Comparison of ENCODE assay signal across 3 cellular contexts in the genomic region with DNA sequence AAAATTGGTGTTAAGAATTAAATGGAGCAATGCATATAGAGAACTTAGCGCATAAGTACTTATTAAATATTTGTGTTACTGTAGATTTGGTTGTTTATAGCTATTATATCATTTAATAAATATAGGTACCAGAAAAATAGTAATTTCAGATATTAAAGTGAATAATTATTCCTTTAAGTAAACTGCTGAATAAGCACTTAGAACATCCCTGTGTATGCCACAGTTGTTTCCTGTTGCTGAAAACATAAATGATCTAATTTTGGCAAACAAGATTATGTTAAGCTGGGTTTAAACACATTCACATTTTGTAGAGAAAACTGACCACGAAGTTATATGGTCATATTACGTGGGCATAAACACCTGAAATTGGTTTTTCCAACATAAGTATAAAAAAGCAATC.
TF ChIP-seq lines count a peak whose summit lies in the region.

No MANE protein-coding gene starts in this region.

TF ChIP-seq in HepG2, 621 proteins besides CTCF, POLR2A, EP300 and RAD21:
- TF ChIP-seq MAFF (IDR thresholded peaks at IDR 0.05; ENCODE audit: low read depth, low read length) (peak; percentile 89), ZNF446 (CRISPR knock-in tag; IDR thresholded peaks at IDR 0.05) (no peak), MAFK (conservative IDR thresholded peaks at IDR 0.05 in 1 of 2, IDR thresholded peaks at IDR 0.05 in 1 of 2; ENCODE audit: low read length in 2 of 2) (peak; percentile 84 to 93)

TF ChIP-seq in IMR-90, 13 proteins besides CTCF, POLR2A, EP300 and RAD21:
- TF ChIP-seq MXI1 (IDR thresholded peaks at IDR 0.05; ENCODE audit: borderline replicate concordance, low read depth, low read length) (no peak), NFE2L2 (IDR thresholded peaks at IDR 0.05; ENCODE audit: low read depth, low read length) (no peak), CEBPB (IDR thresholded peaks at IDR 0.05; ENCODE audit: low read depth, low read length) (no peak), MAFK (IDR thresholded peaks at IDR 0.05; ENCODE audit: low read depth, low read length) (peak; percentile 84), CHD1 (IDR thresholded peaks at IDR 0.05; ENCODE audit: low read depth, low read length) (no peak), RFX5 (IDR thresholded peaks at IDR 0.05; ENCODE audit: low read depth, low read length) (no peak)

TF ChIP-seq in K562, 482 proteins besides CTCF, POLR2A, EP300 and RAD21:
- TF ChIP-seq SMAD4 (CRISPR knock-in tag; conservative IDR thresholded peaks at IDR 0.05) (no peak), ARHGAP35 (IDR thresholded peaks at IDR 0.05; ENCODE audit: partially characterized antibody) (no peak), ZNF431 (CRISPR knock-in tag; IDR thresholded peaks at IDR 0.05) (no peak), MCM3 (IDR thresholded peaks at IDR 0.05) (no peak), TSC22D4 (tag; IDR thresholded peaks at IDR 0.05) (no peak), C11orf30 (IDR thresholded peaks at IDR 0.05; ENCODE audit: low read depth) (peak; percentile 74), EP400 (IDR thresholded peaks at IDR 0.05) (no peak), MAFG (tag; conservative IDR thresholded peaks at IDR 0.05) (peak; percentile 66; the same call in 1 of the 2 replicates), TCF7L2 (IDR thresholded peaks at IDR 0.05; ENCODE audit: low read depth, low read length) (no peak), MAFK (IDR thresholded peaks at IDR 0.05; ENCODE audit: low read length) (peak; percentile 74), FOS (IDR thresholded peaks at IDR 0.05; ENCODE audit: extremely low read depth, insufficient read length) (no peak), ZNF384 (IDR thresholded peaks at IDR 0.05; ENCODE audit: low read depth, low read length) (no peak), SMARCA4 (IDR thresholded peaks at IDR 0.05) (no peak), ZNF311 (CRISPR knock-in tag; IDR thresholded peaks at IDR 0.05) (no peak), TFAM (CRISPR knock-in tag; conservative IDR thresholded peaks at IDR 0.05) (no peak), ZNF316 (IDR thresholded peaks at IDR 0.05) (peak; percentile 82), SRSF7 (optimal IDR thresholded peaks at IDR 0.05; ENCODE audit: low read depth, low read length) (no peak), U2AF2 (optimal IDR thresholded peaks at IDR 0.05; ENCODE audit: low read depth, low read length) (no peak), ZBED1 (IDR thresholded peaks at IDR 0.05) (no peak), EWSR1 (IDR thresholded peaks at IDR 0.05; ENCODE audit: borderline replicate concordance, low read depth, partially characterized antibody) (no peak), NONO (IDR thresholded peaks at IDR 0.05; ENCODE audit: low read depth in 2 of 2, low read length in 1 of 2) (no peak), DMBX1 (CRISPR knock-in tag; IDR thresholded peaks at IDR 0.05; ENCODE audit: borderline replicate concordance) (no peak), GATAD2A (IDR thresholded peaks at IDR 0.05) (no peak), CHD4 (IDR thresholded peaks at IDR 0.05; ENCODE audit: insufficient read depth, insufficient replicate concordance, low read depth, low read length, poor library complexity, severe bottlenecking) (no peak), ZNF12 (CRISPR knock-in tag; IDR thresholded peaks at IDR 0.05) (no peak), MAFF (IDR thresholded peaks at IDR 0.05; ENCODE audit: low read length) (peak; percentile 72)
- TF ChIP-seq, protein P1, sequence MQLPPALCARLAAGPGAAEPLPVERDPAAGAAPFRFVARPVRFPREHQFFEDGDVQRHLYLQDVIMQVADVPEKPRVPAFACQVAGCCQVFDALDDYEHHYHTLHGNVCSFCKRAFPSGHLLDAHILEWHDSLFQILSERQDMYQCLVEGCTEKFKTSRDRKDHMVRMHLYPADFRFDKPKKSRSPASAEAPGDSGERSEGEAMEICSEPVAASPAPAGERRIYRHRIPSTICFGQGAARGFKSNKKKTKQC (CRISPR knock-in tag; IDR thresholded peaks at IDR 0.05) = no peak
- TF ChIP-seq, protein P2, sequence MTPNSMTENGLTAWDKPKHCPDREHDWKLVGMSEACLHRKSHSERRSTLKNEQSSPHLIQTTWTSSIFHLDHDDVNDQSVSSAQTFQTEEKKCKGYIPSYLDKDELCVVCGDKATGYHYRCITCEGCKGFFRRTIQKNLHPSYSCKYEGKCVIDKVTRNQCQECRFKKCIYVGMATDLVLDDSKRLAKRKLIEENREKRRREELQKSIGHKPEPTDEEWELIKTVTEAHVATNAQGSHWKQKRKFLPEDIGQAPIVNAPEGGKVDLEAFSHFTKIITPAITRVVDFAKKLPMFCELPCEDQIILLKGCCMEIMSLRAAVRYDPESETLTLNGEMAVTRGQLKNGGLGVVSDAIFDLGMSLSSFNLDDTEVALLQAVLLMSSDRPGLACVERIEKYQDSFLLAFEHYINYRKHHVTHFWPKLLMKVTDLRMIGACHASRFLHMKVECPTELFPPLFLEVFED (CRISPR knock-in tag; conservative IDR thresholded peaks at IDR 0.05) = no peak
- TF ChIP-seq, protein P3, sequence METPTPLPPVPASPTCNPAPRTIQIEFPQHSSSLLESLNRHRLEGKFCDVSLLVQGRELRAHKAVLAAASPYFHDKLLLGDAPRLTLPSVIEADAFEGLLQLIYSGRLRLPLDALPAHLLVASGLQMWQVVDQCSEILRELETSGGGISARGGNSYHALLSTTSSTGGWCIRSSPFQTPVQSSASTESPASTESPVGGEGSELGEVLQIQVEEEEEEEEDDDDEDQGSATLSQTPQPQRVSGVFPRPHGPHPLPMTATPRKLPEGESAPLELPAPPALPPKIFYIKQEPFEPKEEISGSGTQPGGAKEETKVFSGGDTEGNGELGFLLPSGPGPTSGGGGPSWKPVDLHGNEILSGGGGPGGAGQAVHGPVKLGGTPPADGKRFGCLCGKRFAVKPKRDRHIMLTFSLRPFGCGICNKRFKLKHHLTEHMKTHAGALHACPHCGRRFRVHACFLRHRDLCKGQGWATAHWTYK (CRISPR knock-in tag; IDR thresholded peaks at IDR 0.05) = no peak
- TF ChIP-seq, protein P4, sequence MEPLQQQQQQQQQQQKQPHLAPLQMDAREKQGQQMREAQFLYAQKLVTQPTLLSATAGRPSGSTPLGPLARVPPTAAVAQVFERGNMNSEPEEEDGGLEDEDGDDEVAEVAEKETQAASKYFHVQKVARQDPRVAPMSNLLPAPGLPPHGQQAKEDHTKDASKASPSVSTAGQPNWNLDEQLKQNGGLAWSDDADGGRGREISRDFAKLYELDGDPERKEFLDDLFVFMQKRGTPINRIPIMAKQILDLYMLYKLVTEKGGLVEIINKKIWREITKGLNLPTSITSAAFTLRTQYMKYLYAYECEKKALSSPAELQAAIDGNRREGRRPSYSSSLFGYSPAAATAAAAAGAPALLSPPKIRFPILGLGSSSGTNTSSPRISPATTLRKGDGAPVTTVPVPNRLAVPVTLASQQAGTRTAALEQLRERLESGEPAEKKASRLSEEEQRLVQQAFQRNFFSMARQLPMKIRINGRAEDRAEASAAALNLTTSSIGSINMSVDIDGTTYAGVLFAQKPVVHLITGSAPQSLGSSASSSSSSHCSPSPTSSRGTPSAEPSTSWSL (CRISPR knock-in tag; IDR thresholded peaks at IDR 0.05; ENCODE audit: borderline replicate concordance) = no peak
- TF ChIP-seq, protein P5, sequence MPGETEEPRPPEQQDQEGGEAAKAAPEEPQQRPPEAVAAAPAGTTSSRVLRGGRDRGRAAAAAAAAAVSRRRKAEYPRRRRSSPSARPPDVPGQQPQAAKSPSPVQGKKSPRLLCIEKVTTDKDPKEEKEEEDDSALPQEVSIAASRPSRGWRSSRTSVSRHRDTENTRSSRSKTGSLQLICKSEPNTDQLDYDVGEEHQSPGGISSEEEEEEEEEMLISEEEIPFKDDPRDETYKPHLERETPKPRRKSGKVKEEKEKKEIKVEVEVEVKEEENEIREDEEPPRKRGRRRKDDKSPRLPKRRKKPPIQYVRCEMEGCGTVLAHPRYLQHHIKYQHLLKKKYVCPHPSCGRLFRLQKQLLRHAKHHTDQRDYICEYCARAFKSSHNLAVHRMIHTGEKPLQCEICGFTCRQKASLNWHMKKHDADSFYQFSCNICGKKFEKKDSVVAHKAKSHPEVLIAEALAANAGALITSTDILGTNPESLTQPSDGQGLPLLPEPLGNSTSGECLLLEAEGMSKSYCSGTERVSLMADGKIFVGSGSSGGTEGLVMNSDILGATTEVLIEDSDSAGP (CRISPR knock-in tag; IDR thresholded peaks at IDR 0.05) = no peak
- TF ChIP-seq, protein P6, sequence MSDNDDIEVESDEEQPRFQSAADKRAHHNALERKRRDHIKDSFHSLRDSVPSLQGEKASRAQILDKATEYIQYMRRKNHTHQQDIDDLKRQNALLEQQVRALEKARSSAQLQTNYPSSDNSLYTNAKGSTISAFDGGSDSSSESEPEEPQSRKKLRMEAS (CRISPR knock-in tag; IDR thresholded peaks at IDR 0.05) = no peak
- TF ChIP-seq, protein P7, sequence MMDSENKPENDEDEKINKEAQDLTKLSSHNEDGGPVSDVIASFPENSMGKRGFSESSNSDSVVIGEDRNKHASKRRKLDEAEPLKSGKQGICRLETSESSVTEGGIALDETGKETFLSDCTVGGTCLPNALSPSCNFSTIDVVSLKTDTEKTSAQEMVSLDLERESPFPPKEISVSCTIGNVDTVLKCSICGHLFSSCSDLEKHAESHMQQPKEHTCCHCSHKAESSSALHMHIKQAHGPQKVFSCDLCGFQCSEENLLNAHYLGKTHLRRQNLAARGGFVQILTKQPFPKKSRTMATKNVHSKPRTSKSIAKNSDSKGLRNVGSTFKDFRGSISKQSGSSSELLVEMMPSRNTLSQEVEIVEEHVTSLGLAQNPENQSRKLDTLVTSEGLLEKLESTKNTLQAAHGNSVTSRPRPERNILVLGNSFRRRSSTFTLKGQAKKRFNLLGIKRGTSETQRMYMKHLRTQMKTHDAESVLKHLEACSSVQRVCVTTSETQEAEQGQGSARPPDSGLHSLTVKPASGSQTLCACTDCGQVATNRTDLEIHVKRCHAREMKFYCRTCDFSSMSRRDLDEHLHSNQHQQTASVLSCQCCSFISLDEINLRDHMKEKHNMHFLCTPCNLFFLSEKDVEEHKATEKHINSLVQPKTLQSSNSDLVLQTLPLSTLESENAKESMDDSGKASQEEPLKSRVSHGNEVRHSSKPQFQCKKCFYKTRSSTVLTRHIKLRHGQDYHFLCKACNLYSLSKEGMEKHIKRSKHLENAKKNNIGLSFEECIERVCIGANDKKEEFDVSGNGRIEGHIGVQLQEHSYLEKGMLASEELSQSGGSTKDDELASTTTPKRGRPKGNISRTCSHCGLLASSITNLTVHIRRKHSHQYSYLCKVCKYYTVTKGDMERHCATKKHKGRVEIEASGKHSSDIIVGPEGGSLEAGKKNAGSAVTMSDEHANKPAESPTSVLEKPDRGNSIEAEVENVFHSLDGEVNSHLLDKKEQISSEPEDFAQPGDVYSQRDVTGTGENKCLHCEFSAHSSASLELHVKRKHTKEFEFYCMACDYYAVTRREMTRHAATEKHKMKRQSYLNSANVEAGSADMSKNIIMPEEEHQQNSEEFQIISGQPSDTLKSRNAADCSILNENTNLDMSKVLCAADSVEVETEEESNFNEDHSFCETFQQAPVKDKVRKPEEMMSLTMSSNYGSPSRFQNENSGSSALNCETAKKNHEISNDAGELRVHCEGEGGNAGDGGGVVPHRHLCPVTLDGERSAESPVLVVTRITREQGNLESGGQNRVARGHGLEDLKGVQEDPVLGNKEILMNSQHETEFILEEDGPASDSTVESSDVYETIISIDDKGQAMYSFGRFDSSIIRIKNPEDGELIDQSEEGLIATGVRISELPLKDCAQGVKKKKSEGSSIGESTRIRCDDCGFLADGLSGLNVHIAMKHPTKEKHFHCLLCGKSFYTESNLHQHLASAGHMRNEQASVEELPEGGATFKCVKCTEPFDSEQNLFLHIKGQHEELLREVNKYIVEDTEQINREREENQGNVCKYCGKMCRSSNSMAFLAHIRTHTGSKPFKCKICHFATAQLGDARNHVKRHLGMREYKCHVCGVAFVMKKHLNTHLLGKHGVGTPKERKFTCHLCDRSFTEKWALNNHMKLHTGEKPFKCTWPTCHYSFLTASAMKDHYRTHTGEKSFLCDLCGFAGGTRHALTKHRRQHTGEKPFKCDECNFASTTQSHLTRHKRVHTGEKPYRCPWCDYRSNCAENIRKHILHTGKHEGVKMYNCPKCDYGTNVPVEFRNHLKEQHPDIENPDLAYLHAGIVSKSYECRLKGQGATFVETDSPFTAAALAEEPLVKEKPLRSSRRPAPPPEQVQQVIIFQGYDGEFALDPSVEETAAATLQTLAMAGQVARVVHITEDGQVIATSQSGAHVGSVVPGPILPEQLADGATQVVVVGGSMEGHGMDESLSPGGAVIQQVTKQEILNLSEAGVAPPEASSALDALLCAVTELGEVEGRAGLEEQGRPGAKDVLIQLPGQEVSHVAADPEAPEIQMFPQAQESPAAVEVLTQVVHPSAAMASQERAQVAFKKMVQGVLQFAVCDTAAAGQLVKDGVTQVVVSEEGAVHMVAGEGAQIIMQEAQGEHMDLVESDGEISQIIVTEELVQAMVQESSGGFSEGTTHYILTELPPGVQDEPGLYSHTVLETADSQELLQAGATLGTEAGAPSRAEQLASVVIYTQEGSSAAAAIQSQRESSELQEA (IDR thresholded peaks at IDR 0.05; ENCODE audit: low read depth) = no peak
- TF ChIP-seq, protein P8, sequence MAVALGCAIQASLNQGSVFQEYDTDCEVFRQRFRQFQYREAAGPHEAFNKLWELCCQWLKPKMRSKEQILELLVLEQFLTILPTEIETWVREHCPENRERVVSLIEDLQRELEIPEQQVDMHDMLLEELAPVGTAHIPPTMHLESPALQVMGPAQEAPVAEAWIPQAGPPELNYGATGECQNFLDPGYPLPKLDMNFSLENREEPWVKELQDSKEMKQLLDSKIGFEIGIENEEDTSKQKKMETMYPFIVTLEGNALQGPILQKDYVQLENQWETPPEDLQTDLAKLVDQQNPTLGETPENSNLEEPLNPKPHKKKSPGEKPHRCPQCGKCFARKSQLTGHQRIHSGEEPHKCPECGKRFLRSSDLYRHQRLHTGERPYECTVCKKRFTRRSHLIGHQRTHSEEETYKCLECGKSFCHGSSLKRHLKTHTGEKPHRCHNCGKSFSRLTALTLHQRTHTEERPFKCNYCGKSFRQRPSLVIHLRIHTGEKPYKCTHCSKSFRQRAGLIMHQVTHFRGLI (CRISPR knock-in tag; IDR thresholded peaks at IDR 0.05) = no peak
